ENCODE assay signal across 8 cellular contexts in genomic region chr11:110429614-110430266, GRCh38. TPM values are rescaled to one million over a fixed set of nuclear protein-coding genes. Genes with fewer than 3 reads are reported as not detected.
DNase-seq lines count a peak whose midpoint lies in the region; ATAC-seq, FAIRE-seq and TF ChIP-seq lines count a peak whose summit lies in the region.

FDX1 (plus strand) TSS chr11:110429948; CDS start chr11:110430121, 173 bp downstream.

- DNase-seq in NCI-H146 (lab: John Stamatoyannopoulos, UW), result peak; percentile 94
- DNase-seq in T-helper 22 cell (ENCODE audit: low read depth), result peak; percentile 74
- DNase-seq in astrocyte (ENCODE audit: low read depth), result peak; percentile 70
- DNase-seq in hepatocyte (ENCODE audit: low spot score), result peak; percentile 90
- DNase-seq in retinal pigment epithelial cell (ENCODE audit: low read depth), result no peak
- DNase-seq in cerebellar nuclear complex (lab: John Stamatoyannopoulos, UW), result no peak

- H3K4me3 ChIP-seq in astrocyte (ENCODE audit: insufficient read depth, low read depth, low read length) (peak within 1 kb of the TSS; percentile 92), hepatocyte (peak within 1 kb of the TSS; percentile 98), retinal pigment epithelial cell (ENCODE audit: low read length) (peak within 1 kb of the TSS; percentile 94)

- no peaks in the 10 kb centered on the region for H3K9me3 ChIP-seq in astrocyte (ENCODE audit: insufficient read depth, low read depth, low read length)
- H3K9me3 ChIP-seq in hepatocyte (ENCODE audit: low read depth), result no peaks in the 10 kb centered on the region

- H3K4me3 Mint-ChIP-seq in astrocyte (ENCODE audit: unreplicated experiment), result peak within 1 kb of the TSS; percentile 100

- H4K20me1 ChIP-seq in astrocyte (ENCODE audit: insufficient read depth, low read length) (peaks cover 35% of the 10 kb centered on the region), hepatocyte (ENCODE audit: insufficient read depth, poor library complexity, severe bottlenecking) (peaks cover 23% of the 10 kb centered on the region)

- TF ChIP-seq CTCF in astrocyte (IDR thresholded peaks at IDR 0.05; ENCODE audit: insufficient read depth, low read depth, low read length), result no peak
- TF ChIP-seq CTCF in hepatocyte (IDR thresholded peaks at IDR 0.05; ENCODE audit: poor library complexity), result peak; percentile 57
- TF ChIP-seq CTCF in retinal pigment epithelial cell (conservative IDR thresholded peaks at IDR 0.05; ENCODE audit: low read depth, low read length), result peak; percentile 31

- H3K27ac Mint-ChIP-seq in astrocyte (ENCODE audit: unreplicated experiment), result peak within 1 kb of the TSS; percentile 94

- peak within 1 kb of the TSS; percentile 94 for H3K9ac ChIP-seq in astrocyte (ENCODE audit: low read length)

- H3K4me2 ChIP-seq in astrocyte (ENCODE audit: low read length), result peak within 1 kb of the TSS; percentile 98
- peak within 1 kb of the TSS; percentile 95 for H3K4me2 ChIP-seq in hepatocyte

- H3K36me3 Mint-ChIP-seq in astrocyte (ENCODE audit: low read depth, unreplicated experiment), result no peaks in the 10 kb centered on the region

- 1% methylated on average over 64 of the region's 67 CpGs for WGBS in hepatocyte (ENCODE audit: low lambda C conversion rate, missing lambda C conversion rate)

- FAIRE-seq in astrocyte (lab: Jason Lieb, UNC), result no peak

- H3K27me3 Mint-ChIP-seq in astrocyte (ENCODE audit: low read depth, unreplicated experiment), result no peaks in the 10 kb centered on the region

- no peaks in the 10 kb centered on the region for H3K27me3 ChIP-seq in astrocyte (ENCODE audit: insufficient read depth, low read length)
- no peaks in the 10 kb centered on the region for H3K27me3 ChIP-seq in hepatocyte

- no peaks in the 10 kb centered on the region for H3K9me3 Mint-ChIP-seq in astrocyte (ENCODE audit: unreplicated experiment)

- no peaks in the 10 kb centered on the region for H3K9me2 ChIP-seq in hepatocyte (replicated peaks; ENCODE audit: insufficient read depth)

- H3K4me1 ChIP-seq in astrocyte (ENCODE audit: insufficient read depth, low read length), result peaks cover 21% of the 10 kb centered on the region
- peaks cover 23% of the 10 kb centered on the region for H3K4me1 ChIP-seq in hepatocyte (ENCODE audit: insufficient read depth)

- H3K27ac ChIP-seq in astrocyte (ENCODE audit: low read depth, low read length) (peak within 1 kb of the TSS; percentile 71), hepatocyte (peak within 1 kb of the TSS; percentile 97)

- H3K36me3 ChIP-seq in astrocyte (ENCODE audit: insufficient read depth, low read length) (no peaks in the 10 kb centered on the region), hepatocyte (replicated peaks; ENCODE audit: insufficient read depth, low read depth) (no peaks in the 10 kb centered on the region)

- peaks cover 15% of the 10 kb centered on the region for H3K4me1 Mint-ChIP-seq in astrocyte (ENCODE audit: low read depth, unreplicated experiment)

- ATAC-seq in GM18498 (IDR thresholded peaks at IDR 0.05; ENCODE audit: unreplicated experiment) (peak; percentile 91), HG02798 (IDR thresholded peaks at IDR 0.05; ENCODE audit: poor library complexity, unreplicated experiment) (peak; percentile 90)

- H3K79me2 ChIP-seq in astrocyte (ENCODE audit: insufficient read depth, low read length) (peaks cover 40% of the 10 kb centered on the region), hepatocyte (peaks cover 43% of the 10 kb centered on the region)

- H2AFZ ChIP-seq in astrocyte (ENCODE audit: low read depth, low read length), result peak within 1 kb of the TSS; percentile 79
- H2AFZ ChIP-seq in hepatocyte, result peak within 1 kb of the TSS; percentile 75

RNA-seq across cellular contexts. Expression of gene FDX1, which starts in this region (rescaled TPM):
- total RNA-seq in astrocyte (6.8 and 7.1 TPM in 2 replicates), hepatocyte (41.6 and 45.4 TPM in 2 replicates)
- 28.2 and 42.5 TPM in 2 replicates for polyA plus RNA-seq in hepatocyte

Comparison
In these comparisons a context has a peak if more than half of its experiments do, and no peak if none do; other contexts are left out.
1. DNase-seq: peak in NCI-H146 (single experiment), T-helper 22 cell (single experiment), astrocyte (single experiment) and hepatocyte (single experiment); none in retinal pigment epithelial cell (single experiment) and cerebellar nuclear complex (0 of 2).
2. Peak in every context shown above with its lines, with median percentiles within 50 percentile points of each other: H3K4me3 ChIP-seq.